23 cellular contexts compared by ENCODE assay signal in genomic region chr7:79968894-79969293, GRCh38.
"Had no signal": no experiment of that assay in that cellular context is flagged by ENCODE, and none has a peak within 500 bp of the region (broad histone marks: within the 10 kb centered on the region; RNA-seq: fewer than 3 reads in every experiment).

No MANE protein-coding gene starts in this region.

- H3K4me3 Mint-ChIP-seq: effector memory CD8-positive, alpha-beta T cell; naive thymus-derived CD8-positive, alpha-beta T cell; stimulated activated effector memory CD8-positive, alpha-beta T cell treated with anti-CD3 and anti-CD28 coated beads, Interleukin-12 subunit alpha, Interleukin-12 subunit beta, amount 100 ng/mL, for 72 hours; stimulated activated naive CD8-positive, alpha-beta T cell treated with anti-CD3 and anti-CD28 coated beads, Interleukin-15, Interleukin-2, amounts not matched to agents 100 ng/mL and 50 ng/mL, for 24 hours had no signal

- H3K27ac Mint-ChIP-seq: effector memory CD8-positive, alpha-beta T cell; naive thymus-derived CD8-positive, alpha-beta T cell; stimulated activated effector memory CD8-positive, alpha-beta T cell treated with anti-CD3 and anti-CD28 coated beads, Interleukin-12 subunit alpha, Interleukin-12 subunit beta, amount 100 ng/mL, for 72 hours; stimulated activated naive CD8-positive, alpha-beta T cell treated with anti-CD3 and anti-CD28 coated beads, Interleukin-15, Interleukin-2, amounts not matched to agents 100 ng/mL and 50 ng/mL, for 24 hours had no signal

- H3K27ac ChIP-seq: esophagus squamous epithelium, gastroesophageal sphincter, neutrophil, psoas muscle, right lobe of liver, testis, tibial nerve, upper lobe of right lung, vagina had no signal

- H3K4me1 ChIP-seq: esophagus squamous epithelium, gastroesophageal sphincter, psoas muscle, right lobe of liver, testis, tibial nerve, upper lobe of right lung, vagina had no signal

- H3K36me3 ChIP-seq: esophagus squamous epithelium, gastroesophageal sphincter, neutrophil, right lobe of liver, tibial nerve, upper lobe of right lung, vagina had no signal

- H3K36me3 Mint-ChIP-seq: stimulated activated effector memory CD8-positive, alpha-beta T cell treated with anti-CD3 and anti-CD28 coated beads, Interleukin-12 subunit alpha, Interleukin-12 subunit beta, amount 100 ng/mL, for 72 hours had no signal

- H3K27me3 Mint-ChIP-seq: effector memory CD8-positive, alpha-beta T cell; naive thymus-derived CD8-positive, alpha-beta T cell; stimulated activated naive CD8-positive, alpha-beta T cell treated with anti-CD3 and anti-CD28 coated beads, Interleukin-15, Interleukin-2, amounts not matched to agents 100 ng/mL and 50 ng/mL, for 24 hours had no signal

- H3K9me3 Mint-ChIP-seq: naive thymus-derived CD8-positive, alpha-beta T cell; stimulated activated naive CD8-positive, alpha-beta T cell treated with anti-CD3 and anti-CD28 coated beads, Interleukin-15, Interleukin-2, amounts not matched to agents 100 ng/mL and 50 ng/mL, for 24 hours had no signal

- ATAC-seq: effector memory CD8-positive, alpha-beta T cell; gastroesophageal sphincter; left lobe of liver; mucosa of descending colon; naive thymus-derived CD8-positive, alpha-beta T cell; psoas muscle; right lobe of liver; stimulated activated effector memory CD8-positive, alpha-beta T cell treated with anti-CD3 and anti-CD28 coated beads, Interleukin-12 subunit alpha, Interleukin-12 subunit beta, amount 100 ng/mL, for 72 hours; upper lobe of right lung had no signal

- H3K9me3 ChIP-seq: esophagus squamous epithelium, gastroesophageal sphincter, mucosa of descending colon, neutrophil, psoas muscle, right lobe of liver, testis, tibial nerve, upper lobe of right lung, vagina had no signal

- H3K27me3 ChIP-seq: esophagus squamous epithelium, gastroesophageal sphincter, neutrophil, right lobe of liver, testis, tibial nerve, upper lobe of right lung, vagina had no signal

- H3K4me1 Mint-ChIP-seq: stimulated activated effector memory CD8-positive, alpha-beta T cell treated with anti-CD3 and anti-CD28 coated beads, Interleukin-12 subunit alpha, Interleukin-12 subunit beta, amount 100 ng/mL, for 72 hours had no signal

- H3K4me3 ChIP-seq: esophagus squamous epithelium, gastroesophageal sphincter, mucosa of descending colon, psoas muscle, right lobe of liver, testis, tibial nerve, upper lobe of right lung, vagina had no signal

- DNase-seq: effector memory CD8-positive, alpha-beta T cell; esophagus squamous epithelium; foreskin fibroblast; head of caudate nucleus; hippocampal formation; islet precursor cell; mammary epithelial cell; mucosa of descending colon; naive thymus-derived CD8-positive, alpha-beta T cell; psoas muscle; retina; right lobe of liver; stimulated activated CD4-positive, alpha-beta T cell treated with anti-CD3 and anti-CD28 coated beads, Interleukin-4, amount 100 ng/mL, for 1 hour; stimulated activated CD8-positive, alpha-beta memory T cell treated with anti-CD3 and anti-CD28 coated beads, Interleukin-4, amount 100 ng/mL, for 48 hours; testis; upper lobe of right lung had no signal
